In genomic region chr15:62262305-62262941, GRCh38 we compare ENCODE assay signal across 21 cellular contexts.
DNase-seq lines count a peak whose midpoint lies in the region; ATAC-seq and TF ChIP-seq lines count a peak whose summit lies in the region.
"Had no signal": no experiment of that assay in that cellular context is flagged by ENCODE, and none has a peak within 500 bp of the region (broad histone marks: within the 10 kb centered on the region; RNA-seq: fewer than 3 reads in every experiment).

No MANE protein-coding gene starts in this region.

- peaks cover 8% of the 10 kb centered on the region for H3K27me3 Mint-ChIP-seq in stimulated activated naive CD8-positive, alpha-beta T cell treated with anti-CD3 and anti-CD28 coated beads, Interleukin-15, amount 100 ng/mL, for 72 hours
- H3K27me3 Mint-ChIP-seq in activated T-helper 17 cell treated with anti-CD3 and anti-CD28 coated beads, Interleukin-2, amount 50 U/mL, for 72 hours = peaks cover 15% of the 10 kb centered on the region
- H3K27me3 Mint-ChIP-seq: activated CD4-positive, alpha-beta T cell treated with anti-CD3 and anti-CD28 coated beads, Interleukin-2, amount 10 ng/mL, durations not matched to agents 7 days and 5 days had no signal

- H3K4me3 Mint-ChIP-seq in stimulated activated naive CD8-positive, alpha-beta T cell treated with anti-CD3 and anti-CD28 coated beads, Interleukin-15, amount 100 ng/mL, for 72 hours = no peak overlapping the region
- no peak overlapping the region for H3K4me3 Mint-ChIP-seq in activated T-helper 17 cell treated with anti-CD3 and anti-CD28 coated beads, Interleukin-2, amount 50 U/mL, for 72 hours
- H3K4me3 Mint-ChIP-seq: activated CD4-positive, alpha-beta T cell treated with anti-CD3 and anti-CD28 coated beads, Interleukin-2, amount 10 ng/mL, durations not matched to agents 7 days and 5 days had no signal

- TF ChIP-seq POLR2A in prostate gland (IDR thresholded peaks at IDR 0.05) = no peak

- DNase-seq in stimulated activated naive CD8-positive, alpha-beta T cell treated with anti-CD3 and anti-CD28 coated beads, Interleukin-15, amount 100 ng/mL, for 72 hours = no peak
- DNase-seq in stimulated activated naive CD8-positive, alpha-beta T cell treated with anti-CD3 and anti-CD28 coated beads, Interleukin-15, Interleukin-2, amounts not matched to agents 100 U/mL and 50 U/mL, for 24 hours = no peak
- DNase-seq in fibroblast of villous mesenchyme (ENCODE audit: low read depth) = peak; percentile 3
- no peak for DNase-seq in NCI-H2227 treated with DMSO at 0.1 percent for 48 hours (lab: John Stamatoyannopoulos, UW)
- no peak for DNase-seq in prostate gland (ENCODE audit: low spot score)
- DNase-seq: activated CD4-positive, alpha-beta T cell treated with anti-CD3 and anti-CD28 coated beads, Interleukin-2, amount 10 ng/mL, durations not matched to agents 7 days and 5 days; adrenal gland; cortex of kidney; heart left ventricle; NCI-H1417; NCI-H2081 treated with DMSO at 0.1 percent for 48 hours; NCI-H510A; Peyer's patch; SJCRH30; T-helper 1 cell; testis had no signal

- no peaks in the 10 kb centered on the region for H3K36me3 Mint-ChIP-seq in activated T-helper 17 cell treated with anti-CD3 and anti-CD28 coated beads, Interleukin-2, amount 50 U/mL, for 72 hours (ENCODE audit: low read depth)

- H3K27ac ChIP-seq in prostate gland = no peak overlapping the region
- H3K27ac ChIP-seq: adrenal gland, heart left ventricle, Peyer's patch, SJCRH30, testis had no signal

- H3K27me3 ChIP-seq in prostate gland (replicated peaks; ENCODE audit: insufficient read depth) = no peaks in the 10 kb centered on the region
- H3K27me3 ChIP-seq: adrenal gland, heart left ventricle, Peyer's patch, SJCRH30, testis had no signal

- no peaks in the 10 kb centered on the region for H3K4me1 ChIP-seq in prostate gland (replicated peaks)
- H3K4me1 ChIP-seq: adrenal gland, heart left ventricle, Peyer's patch, SJCRH30, testis had no signal

- H3K9me3 Mint-ChIP-seq in stimulated activated naive CD8-positive, alpha-beta T cell treated with anti-CD3 and anti-CD28 coated beads, Interleukin-15, amount 100 ng/mL, for 72 hours = peaks cover 30 to 41% of the 10 kb centered on the region in 2 donors
- H3K9me3 Mint-ChIP-seq in activated T-helper 17 cell treated with anti-CD3 and anti-CD28 coated beads, Interleukin-2, amount 50 U/mL, for 72 hours = peaks cover 25% of the 10 kb centered on the region

- no peak overlapping the region for H3K4me3 ChIP-seq in fibroblast of villous mesenchyme (ENCODE audit: low read depth, low read length)
- H3K4me3 ChIP-seq in prostate gland = no peak overlapping the region
- H3K4me3 ChIP-seq: adrenal gland, HAP-1, heart left ventricle, Peyer's patch, SJCRH30, testis had no signal

- WGBS in prostate gland = 93% methylated on average over 7 of the region's 7 CpGs

- intact Hi-C loops in prostate gland (cut with DNase I) = no loop called here

- H3K9me3 ChIP-seq in prostate gland = no peaks in the 10 kb centered on the region
- H3K9me3 ChIP-seq: testis had no signal

- no peaks in the 10 kb centered on the region for H3K4me1 Mint-ChIP-seq in stimulated activated naive CD8-positive, alpha-beta T cell treated with anti-CD3 and anti-CD28 coated beads, Interleukin-15, amount 100 ng/mL, for 72 hours
- H3K4me1 Mint-ChIP-seq in activated T-helper 17 cell treated with anti-CD3 and anti-CD28 coated beads, Interleukin-2, amount 50 U/mL, for 72 hours = no peaks in the 10 kb centered on the region
- H3K4me1 Mint-ChIP-seq: activated CD4-positive, alpha-beta T cell treated with anti-CD3 and anti-CD28 coated beads, Interleukin-2, amount 10 ng/mL, durations not matched to agents 7 days and 5 days had no signal

- ATAC-seq in stimulated activated naive CD8-positive, alpha-beta T cell treated with anti-CD3 and anti-CD28 coated beads, Interleukin-15, amount 100 ng/mL, for 72 hours = no peak
- no peak for ATAC-seq in stimulated activated naive CD8-positive, alpha-beta T cell treated with anti-CD3 and anti-CD28 coated beads, Interleukin-15, Interleukin-2, amounts not matched to agents 100 U/mL and 50 U/mL, for 24 hours
- ATAC-seq in activated T-helper 17 cell treated with anti-CD3 and anti-CD28 coated beads, Interleukin-2, amount 50 U/mL, for 72 hours (replicated peaks) = no peak
- no peak for ATAC-seq in GM18498 (IDR thresholded peaks at IDR 0.05; ENCODE audit: unreplicated experiment)
- ATAC-seq in SK-N-SH treated with all-trans-retinoic acid at 6 μM for 48 hours = no peak
- ATAC-seq: heart left ventricle, left lobe of liver had no signal

- no peak for TF ChIP-seq CTCF in fibroblast of villous mesenchyme (IDR thresholded peaks at IDR 0.05; ENCODE audit: insufficient read depth, low read depth, low read length)
- TF ChIP-seq CTCF in prostate gland (IDR thresholded peaks at IDR 0.05) = no peak

- peak overlapping the region; percentile 59 to 86 for H3K27ac Mint-ChIP-seq in stimulated activated naive CD8-positive, alpha-beta T cell treated with anti-CD3 and anti-CD28 coated beads, Interleukin-15, amount 100 ng/mL, for 72 hours
- H3K27ac Mint-ChIP-seq in activated T-helper 17 cell treated with anti-CD3 and anti-CD28 coated beads, Interleukin-2, amount 50 U/mL, for 72 hours = peak overlapping the region; percentile 65
- H3K27ac Mint-ChIP-seq: activated CD4-positive, alpha-beta T cell treated with anti-CD3 and anti-CD28 coated beads, Interleukin-2, amount 10 ng/mL, durations not matched to agents 7 days and 5 days had no signal

- no peaks in the 10 kb centered on the region for H3K36me3 ChIP-seq in prostate gland
- H3K36me3 ChIP-seq: adrenal gland, HAP-1, heart left ventricle, Peyer's patch, SJCRH30 had no signal

TF ChIP-seq in SK-N-SH treated with all-trans-retinoic acid at 6 μM for 48 hours, 23 proteins besides CTCF, POLR2A, EP300 and RAD21 (continues in another document):
- TF ChIP-seq TCF4 (CRISPR knock-in tag; IDR thresholded peaks at IDR 0.05; ENCODE audit: borderline replicate concordance) = no peak
- TF ChIP-seq SNAI2 (CRISPR knock-in tag; IDR thresholded peaks at IDR 0.05) = no peak
- TF ChIP-seq, protein P1, sequence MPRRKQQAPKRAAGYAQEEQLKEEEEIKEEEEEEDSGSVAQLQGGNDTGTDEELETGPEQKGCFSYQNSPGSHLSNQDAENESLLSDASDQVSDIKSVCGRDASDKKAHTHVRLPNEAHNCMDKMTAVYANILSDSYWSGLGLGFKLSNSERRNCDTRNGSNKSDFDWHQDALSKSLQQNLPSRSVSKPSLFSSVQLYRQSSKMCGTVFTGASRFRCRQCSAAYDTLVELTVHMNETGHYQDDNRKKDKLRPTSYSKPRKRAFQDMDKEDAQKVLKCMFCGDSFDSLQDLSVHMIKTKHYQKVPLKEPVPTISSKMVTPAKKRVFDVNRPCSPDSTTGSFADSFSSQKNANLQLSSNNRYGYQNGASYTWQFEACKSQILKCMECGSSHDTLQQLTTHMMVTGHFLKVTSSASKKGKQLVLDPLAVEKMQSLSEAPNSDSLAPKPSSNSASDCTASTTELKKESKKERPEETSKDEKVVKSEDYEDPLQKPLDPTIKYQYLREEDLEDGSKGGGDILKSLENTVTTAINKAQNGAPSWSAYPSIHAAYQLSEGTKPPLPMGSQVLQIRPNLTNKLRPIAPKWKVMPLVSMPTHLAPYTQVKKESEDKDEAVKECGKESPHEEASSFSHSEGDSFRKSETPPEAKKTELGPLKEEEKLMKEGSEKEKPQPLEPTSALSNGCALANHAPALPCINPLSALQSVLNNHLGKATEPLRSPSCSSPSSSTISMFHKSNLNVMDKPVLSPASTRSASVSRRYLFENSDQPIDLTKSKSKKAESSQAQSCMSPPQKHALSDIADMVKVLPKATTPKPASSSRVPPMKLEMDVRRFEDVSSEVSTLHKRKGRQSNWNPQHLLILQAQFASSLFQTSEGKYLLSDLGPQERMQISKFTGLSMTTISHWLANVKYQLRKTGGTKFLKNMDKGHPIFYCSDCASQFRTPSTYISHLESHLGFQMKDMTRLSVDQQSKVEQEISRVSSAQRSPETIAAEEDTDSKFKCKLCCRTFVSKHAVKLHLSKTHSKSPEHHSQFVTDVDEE (CRISPR knock-in tag; IDR thresholded peaks at IDR 0.05) = no peak
- TF ChIP-seq ZC3H10 (CRISPR knock-in tag; IDR thresholded peaks at IDR 0.05) = no peak
- no peak for TF ChIP-seq ZNF565 (CRISPR knock-in tag; conservative IDR thresholded peaks at IDR 0.05; ENCODE audit: low read depth)
- TF ChIP-seq ZFP30 (CRISPR knock-in tag; IDR thresholded peaks at IDR 0.05) = no peak
- TF ChIP-seq ESRRG (CRISPR knock-in tag; IDR thresholded peaks at IDR 0.05) = no peak
- TF ChIP-seq CSDC2 (CRISPR knock-in tag; IDR thresholded peaks at IDR 0.05) = no peak
- no peak for TF ChIP-seq GLIS3 (CRISPR knock-in tag; IDR thresholded peaks at IDR 0.05)
- TF ChIP-seq CSRNP3 (CRISPR knock-in tag; IDR thresholded peaks at IDR 0.05) = no peak
- TF ChIP-seq ZNF70 (CRISPR knock-in tag; IDR thresholded peaks at IDR 0.05) = no peak
- TF ChIP-seq RARB (CRISPR knock-in tag; IDR thresholded peaks at IDR 0.05) = no peak
- TF ChIP-seq PPARA (CRISPR knock-in tag; IDR thresholded peaks at IDR 0.05; ENCODE audit: borderline replicate concordance) = no peak
- TF ChIP-seq CREB5 (CRISPR knock-in tag; IDR thresholded peaks at IDR 0.05; ENCODE audit: low read depth) = no peak
